ENCODE assay signal across 24 cellular contexts in genomic region chr17:30405161-30405560, GRCh38. TPM values are rescaled to one million over a fixed set of nuclear protein-coding genes. Genes with fewer than 3 reads are reported as not detected.
DNase-seq lines count a peak whose midpoint lies in the region; ATAC-seq, FAIRE-seq and TF ChIP-seq lines count a peak whose summit lies in the region.
"Had no signal": no experiment of that assay in that cellular context is flagged by ENCODE, and none has a peak within 500 bp of the region (broad histone marks: within the 10 kb centered on the region; RNA-seq: fewer than 3 reads in every experiment).

No MANE protein-coding gene starts in this region.

- peak overlapping the region; percentile 17 to 72 (median 46); a peak in 5 of 7 replicates for H3K27ac Mint-ChIP-seq in H9
- H3K27ac Mint-ChIP-seq in activated naive CD4-positive, alpha-beta T cell treated with anti-CD3 and anti-CD28 coated beads, Interleukin-2, amount 10 ng/mL, durations not matched to agents 7 days and 5 days: no peak overlapping the region
- H3K27ac Mint-ChIP-seq: activated CD8-positive, alpha-beta T cell treated with anti-CD3 and anti-CD28 coated beads, Interleukin-2, amount 10 ng/mL, durations not matched to agents 7 days and 5 days; activated naive CD4-positive, alpha-beta T cell treated with anti-CD3 and anti-CD28 coated beads for 36 hours had no signal

- H2BK20ac ChIP-seq in H9 (ENCODE audit: low read depth, low read length, poor library complexity, severe bottlenecking): no peak overlapping the region
- H2BK20ac ChIP-seq in H1 (ENCODE audit: low read length): no peak overlapping the region

- peaks cover 1% of the 10 kb centered on the region; the same call in 1 of the 2 replicates for H3K27me3 Mint-ChIP-seq in H9 (ENCODE audit: low read depth)
- no peaks in the 10 kb centered on the region for H3K27me3 Mint-ChIP-seq in activated naive CD4-positive, alpha-beta T cell treated with anti-CD3 and anti-CD28 coated beads, Interleukin-2, amount 10 ng/mL, durations not matched to agents 7 days and 5 days

- intact Hi-C loops in heart right ventricle (cut with DNase I): no loop called here

- POLR2A ChIA-PET in H1 (lab: Charles Lee; ENCODE audit: partially characterized antibody): interaction anchor here (0.5 to 1.3 kb wide), 4 partner anchors 15 to 281 kb away, joined by 3 to 5 read pairs (median 4); no protein-coding TSS in a partner anchor

- H3K4me1 Mint-ChIP-seq in H9: peaks cover 14 to 17% of the 10 kb centered on the region in 2 experiments
- no peaks in the 10 kb centered on the region for H3K4me1 Mint-ChIP-seq in activated naive CD4-positive, alpha-beta T cell treated with anti-CD3 and anti-CD28 coated beads, Interleukin-2, amount 10 ng/mL, durations not matched to agents 7 days and 5 days

- H2BK12ac ChIP-seq in H9 (ENCODE audit: insufficient read length, low read depth, low read length) (no peak overlapping the region), H1 (ENCODE audit: low read depth, low read length) (no peak overlapping the region)

- ATAC-seq in heart right ventricle: no peak
- ATAC-seq: activated CD8-positive, alpha-beta T cell treated with anti-CD3 and anti-CD28 coated beads, Interleukin-2, amount 10 ng/mL, durations not matched to agents 7 days and 5 days; GM12878; lower lobe of right lung; psoas muscle had no signal

- H2BK5ac ChIP-seq in H9 (ENCODE audit: insufficient read length, low read length) (no peak overlapping the region), H1 (ENCODE audit: low read depth, low read length) (no peak overlapping the region)

- H2AK5ac ChIP-seq in H9 (ENCODE audit: insufficient read length, low read length): no peak overlapping the region
- H2AK5ac ChIP-seq in H1 (ENCODE audit: low read depth, low read length): no peak overlapping the region

- TF ChIP-seq EP300 in H1 (IDR thresholded peaks at IDR 0.05; ENCODE audit: borderline replicate concordance in 1 of 2, low read depth in 2 of 2, low read length in 2 of 2): no peak

- H3K23ac ChIP-seq in H9 (ENCODE audit: insufficient read length, low read depth, low read length): no peak overlapping the region
- H3K23ac ChIP-seq in H1 (ENCODE audit: insufficient read length): no peak overlapping the region

- H3K4me3 ChIP-seq in H1 (ENCODE audit: extremely low read depth in 1 of 4, insufficient read depth in 2 of 4, low read depth in 3 of 4, low read length in 4 of 4) (peak overlapping the region in 1 of 4 experiments; percentile 47; a peak in 2 of 8 replicates), neutrophil (ENCODE audit: low read depth in 1 of 2, low read length in 1 of 2) (no peak overlapping the region), heart right ventricle (no peak overlapping the region)
- H3K4me3 ChIP-seq: ascending aorta, GM12878, lower lobe of right lung, psoas muscle, testis had no signal

- H3K23me2 ChIP-seq in H9 (ENCODE audit: insufficient read length, low read depth, low read length, poor library complexity, severe bottlenecking): peaks cover 2% of the 10 kb centered on the region
- H3K23me2 ChIP-seq in H1 (ENCODE audit: low read depth, low read length): no peaks in the 10 kb centered on the region

- no peaks in the 10 kb centered on the region; a peak in 1 of 5 replicates for H3K9me3 Mint-ChIP-seq in H9
- H3K9me3 Mint-ChIP-seq in activated naive CD4-positive, alpha-beta T cell treated with anti-CD3 and anti-CD28 coated beads, Interleukin-2, amount 10 ng/mL, durations not matched to agents 7 days and 5 days: peaks cover 3% of the 10 kb centered on the region

- no peak for DNase-seq in H9
- peak; percentile 41 for DNase-seq in LoVo (ENCODE audit: low spot score)
- no peak for DNase-seq in H1 (ENCODE audit: low read depth in 1 of 2, low spot score in 2 of 2)
- no peak for DNase-seq in AG08396 (ENCODE audit: low spot score)
- DNase-seq in heart right ventricle: no peak
- DNase-seq in activated naive CD4-positive, alpha-beta T cell treated with anti-CD3 and anti-CD28 coated beads, Interleukin-2, amount 10 ng/mL, durations not matched to agents 7 days and 5 days: no peak
- DNase-seq: activated CD8-positive, alpha-beta T cell treated with anti-CD3 and anti-CD28 coated beads, Interleukin-2, amount 10 ng/mL, durations not matched to agents 7 days and 5 days; activated naive CD4-positive, alpha-beta T cell treated with anti-CD3 and anti-CD28 coated beads for 36 hours; caudate nucleus; kidney; lower lobe of right lung; MM.1S; NCI-H1436; NCI-H2171; NCI-H774; psoas muscle; Right ventricle myocardium superior; stimulated activated CD4-positive, alpha-beta T cell treated with anti-CD3 and anti-CD28 coated beads, Interleukin-1b, Interleukin-23, amount 100 ng/mL, for 48 hours; T1000; testis had no signal

- H3K27ac ChIP-seq in H9 (ENCODE audit: insufficient read length, low read depth, low read length) (no peak overlapping the region), H1 (ENCODE audit: low read depth, low read length) (no peak overlapping the region), neutrophil (peak overlapping the region; percentile 19), heart right ventricle (no peak overlapping the region)
- H3K27ac ChIP-seq: ascending aorta, lower lobe of right lung, psoas muscle, testis had no signal

- H3K14ac ChIP-seq in H9 (ENCODE audit: insufficient read depth, low read length): no peak overlapping the region
- no peak overlapping the region for H3K14ac ChIP-seq in H1 (ENCODE audit: insufficient read length)

- no peak overlapping the region for H3K4me2 ChIP-seq in H9 (ENCODE audit: insufficient read depth, insufficient read length, low read length)
- peak overlapping the region in 1 of 2 experiments; percentile 54; a peak in 1 of 4 replicates for H3K4me2 ChIP-seq in H1 (ENCODE audit: insufficient read depth in 1 of 2, low read depth in 2 of 2, low read length in 2 of 2)

- H3K9ac ChIP-seq in H9 (ENCODE audit: extremely low read depth, insufficient read length, low read length) (no peak overlapping the region), H1 (replicated peaks in 1 of 4; ENCODE audit: extremely low read depth in 1 of 4, low read depth in 3 of 4, low read length in 3 of 4) (no peak overlapping the region)

- H2BK15ac ChIP-seq in H9 (ENCODE audit: low read depth, low read length) (no peak overlapping the region), H1 (ENCODE audit: low read length) (no peak overlapping the region)

- H3K9me3 ChIP-seq in H9 (ENCODE audit: control insufficient read depth, low read depth, low read length): no peaks in the 10 kb centered on the region
- H3K9me3 ChIP-seq in H1 (ENCODE audit: insufficient read depth in 2 of 2, low read depth in 1 of 2, low read length in 1 of 2): no peaks in the 10 kb centered on the region
- H3K9me3 ChIP-seq in neutrophil: peaks cover 4% of the 10 kb centered on the region
- peaks cover 0 to 7% (median 0%) of the 10 kb centered on the region in 11 donors for H3K9me3 ChIP-seq in heart right ventricle
- H3K9me3 ChIP-seq: ascending aorta, lower lobe of right lung, psoas muscle, testis had no signal

- CTCF ChIA-PET in H1 (lab: Charles Lee; ENCODE audit: partially characterized antibody): no interaction called here
- CTCF ChIA-PET in activated naive CD4-positive, alpha-beta T cell treated with anti-CD3 and anti-CD28 coated beads, Interleukin-2, amount 10 ng/mL, durations not matched to agents 7 days and 5 days (lab: Charles Lee): interaction anchor here (0.5 kb wide), 1 partner anchor 300 kb away, joined by 3 read pairs; no protein-coding TSS in a partner anchor

- H3K79me2 ChIP-seq in H9 (ENCODE audit: insufficient read depth, low read length) (no peaks in the 10 kb centered on the region), H1 (ENCODE audit: control insufficient read depth in 1 of 2, insufficient read depth in 2 of 2, low read length in 2 of 2) (no peaks in the 10 kb centered on the region; a peak in 2 of 4 replicates)

- H3K4ac ChIP-seq in H9 (ENCODE audit: low read depth, low read length): no peak overlapping the region
- no peak overlapping the region for H3K4ac ChIP-seq in H1 (replicated peaks; ENCODE audit: insufficient read length, low read depth, low read length)

- H2AFZ ChIP-seq in H9 (ENCODE audit: low read length) (no peak overlapping the region), H1 (ENCODE audit: low read length) (no peak overlapping the region)

- no peak overlapping the region for H3T11ph ChIP-seq in H9 (ENCODE audit: low read length)

- TF ChIP-seq POLR2A in H1 (IDR thresholded peaks at IDR 0.05; ENCODE audit: control extremely low read depth in 1 of 2, low read depth in 2 of 2, low read length in 2 of 2): no peak

- no peaks in the 10 kb centered on the region for H3K4me1 ChIP-seq in H9 (ENCODE audit: insufficient read depth, low read length)
- H3K4me1 ChIP-seq in H1 (replicated peaks in 1 of 4; ENCODE audit: control insufficient read depth in 3 of 4, insufficient read depth in 4 of 4, low read length in 3 of 4): peaks cover 0 to 5% (median 0%) of the 10 kb centered on the region in 4 experiments; a peak in 3 of 7 replicates
- H3K4me1 ChIP-seq in neutrophil (ENCODE audit: control insufficient read depth in 1 of 2, insufficient read depth in 1 of 2, low read depth in 1 of 2, low read length in 1 of 2): no peaks in the 10 kb centered on the region
- H3K4me1 ChIP-seq in heart right ventricle: peaks cover 0 to 11% (median 0%) of the 10 kb centered on the region in 9 donors
- H3K4me1 ChIP-seq: lower lobe of right lung, testis had no signal

- H3K56ac ChIP-seq in H9 (ENCODE audit: insufficient read length, low read depth, low read length) (no peak overlapping the region), H1 (replicated peaks; ENCODE audit: insufficient read length, low read depth, low read length) (no peak overlapping the region)

- H4K5ac ChIP-seq in H9 (ENCODE audit: insufficient read length, low read depth, low read length) (no peak overlapping the region), H1 (ENCODE audit: insufficient read length, low read depth, low read length) (no peak overlapping the region)

- H3K79me1 ChIP-seq in H9 (ENCODE audit: insufficient read depth, low read depth, low read length, poor library complexity, severe bottlenecking) (no peaks in the 10 kb centered on the region), H1 (ENCODE audit: low read depth, low read length) (no peaks in the 10 kb centered on the region)

- peaks cover 4 to 13% (median 8%) of the 10 kb centered on the region in 3 experiments; a peak in 4 of 7 replicates for H3K36me3 Mint-ChIP-seq in H9 (ENCODE audit: insufficient read depth in 1 of 3, low read depth in 3 of 3)
- peaks cover 15% of the 10 kb centered on the region for H3K36me3 Mint-ChIP-seq in activated naive CD4-positive, alpha-beta T cell treated with anti-CD3 and anti-CD28 coated beads, Interleukin-2, amount 10 ng/mL, durations not matched to agents 7 days and 5 days

- H3K18ac ChIP-seq in H9 (ENCODE audit: insufficient read length, low read depth, low read length): no peak overlapping the region
- H3K18ac ChIP-seq in H1 (ENCODE audit: extremely low read depth, low read length): no peak overlapping the region

- H3K36me3 ChIP-seq in H1 (ENCODE audit: control insufficient read depth in 2 of 4, insufficient read depth in 4 of 4, low read length in 3 of 4) (no peaks in the 10 kb centered on the region), neutrophil (peaks cover 6% of the 10 kb centered on the region), heart right ventricle (peaks cover 0 to 18% (median 0%) of the 10 kb centered on the region in 9 donors)
- H3K36me3 ChIP-seq: ascending aorta had no signal

- no peaks in the 10 kb centered on the region for H3K27me3 ChIP-seq in H9 (ENCODE audit: insufficient read depth, low read length)
- no peaks in the 10 kb centered on the region for H3K27me3 ChIP-seq in H1 (replicated peaks in 1 of 4; ENCODE audit: control insufficient read depth in 3 of 4, extremely low read depth in 1 of 4, insufficient read depth in 3 of 4, low read length in 3 of 4)
- no peaks in the 10 kb centered on the region for H3K27me3 ChIP-seq in neutrophil
- H3K27me3 ChIP-seq in heart right ventricle: no peaks in the 10 kb centered on the region
- H3K27me3 ChIP-seq: ascending aorta, testis had no signal

- H4K20me1 ChIP-seq in H9 (ENCODE audit: control insufficient read depth, insufficient read depth, insufficient read length) (no peaks in the 10 kb centered on the region), H1 (replicated peaks in 1 of 2; ENCODE audit: control insufficient read depth in 1 of 2, insufficient read depth in 2 of 2, low read length in 2 of 2) (no peaks in the 10 kb centered on the region)

- H4K91ac ChIP-seq in H9 (ENCODE audit: insufficient read length, low read depth, low read length) (no peak overlapping the region), H1 (replicated peaks; ENCODE audit: insufficient read length, low read length) (no peak overlapping the region)

- FAIRE-seq in H1 (lab: Jason Lieb, UNC): no peak
- FAIRE-seq: GM12878, kidney had no signal

- H4K8ac ChIP-seq in H9 (replicated peaks; ENCODE audit: insufficient read length, low read depth, low read length): no peak overlapping the region
- no peak overlapping the region for H4K8ac ChIP-seq in H1 (ENCODE audit: extremely low read depth, insufficient read depth, low read length)

- TF ChIP-seq CTCF in H9 (conservative IDR thresholded peaks at IDR 0.05) (no peak), H1 (IDR thresholded peaks at IDR 0.05; ENCODE audit: control extremely low read depth in 1 of 3, insufficient read depth in 1 of 3, low read depth in 1 of 3, low read length in 3 of 3) (no peak), neutrophil (IDR thresholded peaks at IDR 0.05) (no peak), heart right ventricle (IDR thresholded peaks at IDR 0.05) (no peak)

- TF ChIP-seq RAD21 in H1 (IDR thresholded peaks at IDR 0.05 in 1 of 2, conservative IDR thresholded peaks at IDR 0.05 in 1 of 2; ENCODE audit: low read depth in 2 of 2, low read length in 2 of 2): no peak

- H3K4me3 Mint-ChIP-seq in H9: peak overlapping the region in 1 of 2 experiments; percentile 18; a peak in 3 of 5 replicates
- no peak overlapping the region for H3K4me3 Mint-ChIP-seq in activated naive CD4-positive, alpha-beta T cell treated with anti-CD3 and anti-CD28 coated beads, Interleukin-2, amount 10 ng/mL, durations not matched to agents 7 days and 5 days
- H3K4me3 Mint-ChIP-seq: activated CD8-positive, alpha-beta T cell treated with anti-CD3 and anti-CD28 coated beads, Interleukin-2, amount 10 ng/mL, durations not matched to agents 7 days and 5 days; activated naive CD4-positive, alpha-beta T cell treated with anti-CD3 and anti-CD28 coated beads for 36 hours; neural crest cell had no signal

- H2BK120ac ChIP-seq in H9 (ENCODE audit: low read depth, low read length, poor library complexity, severe bottlenecking) (no peak overlapping the region), H1 (replicated peaks; ENCODE audit: low read depth, low read length) (no peak overlapping the region)

RNA-seq across cellular contexts. Expression of gene CPD, which starts 26.4 kb away (rescaled TPM):
- total RNA-seq in H9 (2021) (42.8 and 47.0 TPM in 2 replicates), heart right ventricle (10 to 100 TPM; 20.4 to 44.0 (median 23.0) TPM)
- 40.6 and 46.2 TPM in 2 replicates for total RNA-seq in H1 (2021; fragmentation: NEBNext Ultra II Directional; extraction: Animal tissue kit (Norgen Biotek cat#: 25700))
- polyA plus RNA-seq in H1 (2011; rRNA removed) (5.8 and 8.6 TPM in 2 replicates), heart right ventricle (10 to 100 TPM in 1 of 2 donors, 1 to 10 TPM in 1; 4.2 to 14.3 TPM)
- 9.1 TPM for polyA plus RNA-seq in H1 (2011; cell fraction: cytosol; rRNA removed)
- polyA plus RNA-seq in H1 (2011; cell fraction: nucleus; rRNA removed): 14.1 TPM
- polyA plus RNA-seq in H1 (2012, experiment 1 of 2): 14.2 to 22.0 TPM (median 18.0 TPM) in 4 replicates
- 1.0 TPM for polyA plus RNA-seq in H1 (2012, experiment 2 of 2)
- 33.8 TPM for polyA plus RNA-seq in H1 (2013, experiment 1 of 2)
- 28.8 TPM for polyA plus RNA-seq in H1 (2013, experiment 2 of 2)
- polyA minus RNA-seq in H1 (2011; rRNA and poly(A)+ RNA removed): 63.8 and 126 TPM in 2 replicates
- 54.1 TPM for polyA minus RNA-seq in H1 (2011; cell fraction: cytosol; rRNA and poly(A)+ RNA removed)
- 47.9 TPM for polyA minus RNA-seq in H1 (2011; cell fraction: nucleus; rRNA and poly(A)+ RNA removed)
